In the genomic region with DNA sequence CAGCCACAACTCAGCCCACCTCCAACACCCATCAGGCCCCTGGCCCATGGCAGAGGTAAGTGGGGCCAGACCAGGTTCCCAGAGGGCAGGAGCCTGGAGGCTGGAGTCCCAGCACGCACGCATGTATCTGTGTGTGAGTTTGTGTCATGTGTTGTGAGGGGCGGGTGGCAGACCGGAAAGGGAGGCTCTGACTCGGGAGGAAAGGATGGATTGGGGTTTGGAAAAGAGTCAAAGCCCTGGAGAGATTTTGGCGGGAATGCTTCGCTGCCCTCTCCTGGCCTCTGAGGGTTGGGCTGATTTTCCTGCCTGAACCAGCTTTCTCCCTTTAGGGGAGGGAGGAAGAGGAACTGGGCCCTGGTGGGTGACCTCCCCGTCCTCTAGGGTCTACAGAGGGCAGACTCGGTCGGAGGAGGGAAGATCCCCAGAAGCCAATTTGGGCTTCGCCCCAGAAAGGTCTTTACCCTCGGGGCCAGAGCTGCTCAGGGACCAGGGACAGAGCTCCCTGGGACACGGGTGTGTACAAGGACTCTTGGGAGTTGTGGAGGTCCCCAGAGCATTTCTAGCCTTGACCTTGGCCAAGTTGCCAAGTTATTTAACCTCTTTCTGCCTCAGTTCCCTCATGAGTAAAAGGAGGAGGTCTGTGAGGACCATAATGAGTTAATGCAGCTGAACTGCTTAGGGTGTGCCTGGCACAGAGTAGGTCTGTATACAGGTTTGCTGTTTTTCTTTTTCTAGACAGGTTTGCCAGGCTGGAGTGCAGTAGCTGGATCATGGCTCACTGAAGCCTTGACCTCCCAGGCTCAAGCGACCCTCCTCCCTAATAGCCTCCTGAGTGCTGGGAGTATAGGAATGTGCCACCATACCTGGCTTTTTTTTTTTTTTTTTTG, we compare ENCODE assay signal across 1 cellular context.
TF ChIP-seq lines count a peak whose summit lies in the region.

No MANE protein-coding gene starts in this region.

TF ChIP-seq in K562, 482 proteins besides CTCF, POLR2A, EP300 and RAD21 (continued from another document and continues in another):
- TF ChIP-seq, protein P1, sequence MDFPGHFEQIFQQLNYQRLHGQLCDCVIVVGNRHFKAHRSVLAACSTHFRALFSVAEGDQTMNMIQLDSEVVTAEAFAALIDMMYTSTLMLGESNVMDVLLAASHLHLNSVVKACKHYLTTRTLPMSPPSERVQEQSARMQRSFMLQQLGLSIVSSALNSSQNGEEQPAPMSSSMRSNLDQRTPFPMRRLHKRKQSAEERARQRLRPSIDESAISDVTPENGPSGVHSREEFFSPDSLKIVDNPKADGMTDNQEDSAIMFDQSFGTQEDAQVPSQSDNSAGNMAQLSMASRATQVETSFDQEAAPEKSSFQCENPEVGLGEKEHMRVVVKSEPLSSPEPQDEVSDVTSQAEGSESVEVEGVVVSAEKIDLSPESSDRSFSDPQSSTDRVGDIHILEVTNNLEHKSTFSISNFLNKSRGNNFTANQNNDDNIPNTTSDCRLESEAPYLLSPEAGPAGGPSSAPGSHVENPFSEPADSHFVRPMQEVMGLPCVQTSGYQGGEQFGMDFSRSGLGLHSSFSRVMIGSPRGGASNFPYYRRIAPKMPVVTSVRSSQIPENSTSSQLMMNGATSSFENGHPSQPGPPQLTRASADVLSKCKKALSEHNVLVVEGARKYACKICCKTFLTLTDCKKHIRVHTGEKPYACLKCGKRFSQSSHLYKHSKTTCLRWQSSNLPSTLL (IDR thresholded peaks at IDR 0.05): no peak
- TF ChIP-seq ZBTB43 (CRISPR knock-in tag; IDR thresholded peaks at IDR 0.05) (no peak), SAFB (IDR thresholded peaks at IDR 0.05; ENCODE audit: borderline replicate concordance, low read depth, low read length) (no peak), PHB2 (IDR thresholded peaks at IDR 0.05; ENCODE audit: low read depth) (no peak), MGA (IDR thresholded peaks at IDR 0.05) (peak; percentile 66), ZFX (CRISPR knock-in tag; IDR thresholded peaks at IDR 0.05) (no peak; the same call in 1 of the 2 replicates), ADNP (tag; IDR thresholded peaks at IDR 0.05) (no peak), ZNF12 (CRISPR knock-in tag; IDR thresholded peaks at IDR 0.05) (no peak), TGIF2 (CRISPR knock-in tag; IDR thresholded peaks at IDR 0.05) (no peak), MBD2 (IDR thresholded peaks at IDR 0.05; ENCODE audit: borderline replicate concordance, low read depth) (no peak), HMG20B (CRISPR knock-in tag; IDR thresholded peaks at IDR 0.05) (no peak), BCLAF1 (IDR thresholded peaks at IDR 0.05; ENCODE audit: borderline replicate concordance in 1 of 2, control insufficient read depth in 1 of 2, low read depth in 2 of 2, low read length in 1 of 2) (no peak), IFI16 (CRISPR knock-in tag; IDR thresholded peaks at IDR 0.05) (no peak), ESRRA (IDR thresholded peaks at IDR 0.05; ENCODE audit: borderline replicate concordance, low read depth) (peak; percentile 82), NCOA6 (IDR thresholded peaks at IDR 0.05) (no peak), HOXB6 (CRISPR knock-in tag; IDR thresholded peaks at IDR 0.05; ENCODE audit: borderline replicate concordance) (no peak), ZNF134 (CRISPR knock-in tag; conservative IDR thresholded peaks at IDR 0.05) (no peak), ILK (tag; IDR thresholded peaks at IDR 0.05; ENCODE audit: borderline replicate concordance, low read depth) (no peak), NCOA2 (IDR thresholded peaks at IDR 0.05; ENCODE audit: partially characterized antibody in 2 of 2) (no peak), MEF2D (tag; conservative IDR thresholded peaks at IDR 0.05; ENCODE audit: low read depth) (peak; percentile 47; the same call in 1 of the 2 replicates), CCAR2 (IDR thresholded peaks at IDR 0.05; ENCODE audit: low read depth, low read length) (no peak), POLR2B (IDR thresholded peaks at IDR 0.05; ENCODE audit: low read depth, partially characterized antibody) (no peak)
